Comparison of ENCODE assay signal across 8 cellular contexts in genomic region chr3:138935864-138936762, GRCh38. TPM values are rescaled to one million over a fixed set of nuclear protein-coding genes. Genes with fewer than 3 reads are reported as not detected.
DNase-seq lines count a peak whose midpoint lies in the region; TF ChIP-seq lines count a peak whose summit lies in the region.

No MANE protein-coding gene starts in this region.

- H3K23ac ChIP-seq in H9 (ENCODE audit: insufficient read length, low read depth, low read length), result no peak overlapping the region

- H2AFZ ChIP-seq in H9 (ENCODE audit: low read length), result no peak overlapping the region

- peak; percentile 93 for DNase-seq in GM03348 (ENCODE audit: low spot score)
- DNase-seq in H9, result peak; percentile 89
- peak; percentile 61 for DNase-seq in NCI-H1694 (lab: John Stamatoyannopoulos, UW)
- peak; percentile 83 for DNase-seq in activated CD4-positive, alpha-beta T cell treated with anti-CD3 and anti-CD28 coated beads for 48 hours
- peak; percentile 52 to 94 for DNase-seq in lower leg skin (ENCODE audit: low spot score in 2 of 2)
- peak in 2 of 3 donors; percentile 42 to 76 for DNase-seq in stimulated activated CD4-positive, alpha-beta T cell treated with anti-CD3 and anti-CD28 coated beads, TNF-alpha, amount 100 ng/mL, for 1 hour (ENCODE audit: low read depth in 3 of 3, low spot score in 1 of 3)
- DNase-seq in NK-92 (lab: John Stamatoyannopoulos, UW; ENCODE audit: unreplicated experiment), result no peak

- no peak overlapping the region for H3K4me3 ChIP-seq in lower leg skin (ENCODE audit: low read depth, poor library complexity, severe bottlenecking)

- H3K79me1 ChIP-seq in H9 (ENCODE audit: insufficient read depth, low read depth, low read length, poor library complexity, severe bottlenecking), result no peaks in the 10 kb centered on the region

- no peak overlapping the region for H2BK120ac ChIP-seq in H9 (ENCODE audit: low read depth, low read length, poor library complexity, severe bottlenecking)

- TF ChIP-seq CTCF in H9 (conservative IDR thresholded peaks at IDR 0.05), result peak; percentile 97
- TF ChIP-seq CTCF in lower leg skin (IDR thresholded peaks at IDR 0.05), result peak in 1 of 3 donors; percentile 28

- no CpG with 5 or more reads among the region's 60 CpGs for WGBS in H9 (ENCODE audit: extremely low coverage, insufficient read length, low lambda C conversion rate)
- WGBS in lower leg skin, 2 donors, result 6 to 9% methylated on average over 38 to 45 of the region's 60 CpGs

- no peak for TF ChIP-seq POLR2A in lower leg skin (IDR thresholded peaks at IDR 0.05)

- H3K56ac ChIP-seq in H9 (ENCODE audit: insufficient read length, low read depth, low read length), result no peak overlapping the region

- H3K9me3 ChIP-seq in H9 (ENCODE audit: control insufficient read depth, low read depth, low read length), result no peaks in the 10 kb centered on the region

- peak overlapping the region; percentile 68 to 81 for H3K4me3 Mint-ChIP-seq in H9
- H3K4me3 Mint-ChIP-seq in dendritic cell treated with granulocyte-macrophage colony-stimulating factor and Interleukin-4, amounts not matched to agents 40 ng/mL and 50 ng/mL, for 4 days, result peak overlapping the region; percentile 76

- no peaks in the 10 kb centered on the region for H3K79me2 ChIP-seq in H9 (ENCODE audit: insufficient read depth, low read length)

- H4K8ac ChIP-seq in H9 (replicated peaks; ENCODE audit: insufficient read length, low read depth, low read length), result no peak overlapping the region

- H3T11ph ChIP-seq in H9 (ENCODE audit: low read length), result no peak overlapping the region

- H2BK5ac ChIP-seq in H9 (ENCODE audit: insufficient read length, low read length), result no peak overlapping the region

- H3K27me3 Mint-ChIP-seq in H9 (ENCODE audit: low read depth), result peaks cover 83% of the 10 kb centered on the region
- peaks cover 92% of the 10 kb centered on the region for H3K27me3 Mint-ChIP-seq in dendritic cell treated with granulocyte-macrophage colony-stimulating factor and Interleukin-4, amounts not matched to agents 40 ng/mL and 50 ng/mL, for 4 days

- H3K18ac ChIP-seq in H9 (ENCODE audit: insufficient read length, low read depth, low read length), result peak overlapping the region; percentile 60

- no peaks in the 10 kb centered on the region for H4K20me1 ChIP-seq in H9 (ENCODE audit: control insufficient read depth, insufficient read depth, insufficient read length)

- H2BK12ac ChIP-seq in H9 (ENCODE audit: insufficient read length, low read depth, low read length), result no peak overlapping the region

- peak overlapping the region in 1 of 3 experiments; percentile 92; a peak in 1 of 7 replicates for H3K27ac Mint-ChIP-seq in H9
- no peak overlapping the region for H3K27ac Mint-ChIP-seq in dendritic cell treated with granulocyte-macrophage colony-stimulating factor and Interleukin-4, amounts not matched to agents 40 ng/mL and 50 ng/mL, for 4 days

- peak overlapping the region; percentile 84 for H3K4me2 ChIP-seq in H9 (ENCODE audit: insufficient read depth, insufficient read length, low read length)

- no peak overlapping the region for H3K9ac ChIP-seq in H9 (ENCODE audit: extremely low read depth, insufficient read length, low read length)

- H2AK5ac ChIP-seq in H9 (ENCODE audit: insufficient read length, low read length), result no peak overlapping the region

- H3K4me1 ChIP-seq in H9 (ENCODE audit: insufficient read depth, low read length), result peaks cover 2% of the 10 kb centered on the region; the same call in 1 of the 2 replicates

- no peak overlapping the region for H2BK15ac ChIP-seq in H9 (ENCODE audit: low read depth, low read length)

- peaks cover 46% of the 10 kb centered on the region for H3K27me3 ChIP-seq in H9 (ENCODE audit: insufficient read depth, low read length)

- no peak overlapping the region; the same call in 1 of the 2 replicates for H3K14ac ChIP-seq in H9 (ENCODE audit: insufficient read depth, low read length)

- H3K9me3 Mint-ChIP-seq in H9, result peaks cover 4% of the 10 kb centered on the region in 2 experiments; a peak in 4 of 5 replicates
- H3K9me3 Mint-ChIP-seq in dendritic cell treated with granulocyte-macrophage colony-stimulating factor and Interleukin-4, amounts not matched to agents 40 ng/mL and 50 ng/mL, for 4 days, result no peaks in the 10 kb centered on the region

- H4K5ac ChIP-seq in H9 (ENCODE audit: insufficient read length, low read depth, low read length), result no peak overlapping the region

- no peak overlapping the region for H2BK20ac ChIP-seq in H9 (ENCODE audit: low read depth, low read length, poor library complexity, severe bottlenecking)

- intact Hi-C loops in dendritic cell treated with granulocyte-macrophage colony-stimulating factor and Interleukin-4, amounts not matched to agents 40 ng/mL and 50 ng/mL, for 4 days (cut with micrococcal nuclease), result loop anchor here (1.0 to 10.0 kb wide), 4 partner anchors 344 to 611 kb away; partner anchors contain the start of genes CEP70, COPB2 and NME9
- intact Hi-C loops in lower leg skin (cut with DNase I; ENCODE audit: low total_unique reads), result loop anchor here (5.0 kb wide), 1 partner anchor 391 kb away; no protein-coding TSS in a partner anchor

- H3K4ac ChIP-seq in H9 (ENCODE audit: low read depth, low read length), result no peak overlapping the region

- no peak overlapping the region for H4K91ac ChIP-seq in H9 (ENCODE audit: insufficient read length, low read depth, low read length)

- H3K27ac ChIP-seq in H9 (ENCODE audit: insufficient read length, low read depth, low read length), result no peak overlapping the region

- H3K36me3 Mint-ChIP-seq in H9 (ENCODE audit: insufficient read depth in 1 of 3, low read depth in 3 of 3), result no peaks in the 10 kb centered on the region
- H3K36me3 Mint-ChIP-seq in dendritic cell treated with granulocyte-macrophage colony-stimulating factor and Interleukin-4, amounts not matched to agents 40 ng/mL and 50 ng/mL, for 4 days (ENCODE audit: low read depth), result no peaks in the 10 kb centered on the region

- peaks cover 34 to 43% of the 10 kb centered on the region in 2 experiments for H3K4me1 Mint-ChIP-seq in H9
- H3K4me1 Mint-ChIP-seq in dendritic cell treated with granulocyte-macrophage colony-stimulating factor and Interleukin-4, amounts not matched to agents 40 ng/mL and 50 ng/mL, for 4 days (ENCODE audit: low read depth), result peaks cover 45% of the 10 kb centered on the region

- peaks cover 21% of the 10 kb centered on the region for H3K23me2 ChIP-seq in H9 (ENCODE audit: insufficient read length, low read depth, low read length, poor library complexity, severe bottlenecking)

RNA-seq across cellular contexts. Expression of gene FOXL2, which starts 10.8 kb away (rescaled TPM):
- 0.22 and 0.29 TPM in 2 replicates for total RNA-seq in H9 (2021)
- total RNA-seq in lower leg skin, result not detected

RNA-seq across cellular contexts. Expression of gene FOXL2NB, which starts 10.9 kb away (rescaled TPM):
- total RNA-seq in H9 (2021) (0.31 and 0.55 TPM in 2 replicates), lower leg skin (not detected)
